In the genomic region with DNA sequence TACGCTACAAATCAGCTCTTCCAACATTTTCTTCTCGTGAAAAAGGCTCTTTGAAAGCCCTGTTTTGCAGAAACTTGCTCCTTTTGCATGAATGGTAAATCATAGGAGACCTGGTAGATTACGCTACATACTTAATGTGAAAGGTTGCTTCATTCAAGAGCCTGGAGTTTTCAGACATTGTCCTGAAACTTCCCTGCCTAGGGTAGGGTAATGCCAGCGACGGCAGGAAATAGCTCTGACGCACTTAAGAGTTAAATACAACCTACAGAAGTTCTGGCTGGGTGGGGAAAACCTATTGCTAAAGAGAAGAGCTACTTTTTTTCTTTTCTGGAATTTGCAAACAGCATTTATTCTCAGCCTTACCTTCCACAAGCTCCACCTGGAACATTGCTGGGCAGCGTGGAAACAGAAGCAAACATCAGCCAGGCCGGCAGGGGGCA, we compare ENCODE assay signal across 2 cellular contexts.
TF ChIP-seq lines count a peak whose summit lies in the region.

No MANE protein-coding gene starts in this region.

TF ChIP-seq in IMR-90, 13 proteins besides CTCF, POLR2A, EP300 and RAD21 (continued from another document):
- TF ChIP-seq MAFK (IDR thresholded peaks at IDR 0.05; ENCODE audit: low read depth, low read length) (no peak), CHD1 (IDR thresholded peaks at IDR 0.05; ENCODE audit: low read depth, low read length) (no peak)
TF ChIP-seq in IMR-90: peak in this region for 0.

TF ChIP-seq in K562, 482 proteins besides CTCF, POLR2A, EP300 and RAD21 (continued from another document):
- TF ChIP-seq, protein P1, sequence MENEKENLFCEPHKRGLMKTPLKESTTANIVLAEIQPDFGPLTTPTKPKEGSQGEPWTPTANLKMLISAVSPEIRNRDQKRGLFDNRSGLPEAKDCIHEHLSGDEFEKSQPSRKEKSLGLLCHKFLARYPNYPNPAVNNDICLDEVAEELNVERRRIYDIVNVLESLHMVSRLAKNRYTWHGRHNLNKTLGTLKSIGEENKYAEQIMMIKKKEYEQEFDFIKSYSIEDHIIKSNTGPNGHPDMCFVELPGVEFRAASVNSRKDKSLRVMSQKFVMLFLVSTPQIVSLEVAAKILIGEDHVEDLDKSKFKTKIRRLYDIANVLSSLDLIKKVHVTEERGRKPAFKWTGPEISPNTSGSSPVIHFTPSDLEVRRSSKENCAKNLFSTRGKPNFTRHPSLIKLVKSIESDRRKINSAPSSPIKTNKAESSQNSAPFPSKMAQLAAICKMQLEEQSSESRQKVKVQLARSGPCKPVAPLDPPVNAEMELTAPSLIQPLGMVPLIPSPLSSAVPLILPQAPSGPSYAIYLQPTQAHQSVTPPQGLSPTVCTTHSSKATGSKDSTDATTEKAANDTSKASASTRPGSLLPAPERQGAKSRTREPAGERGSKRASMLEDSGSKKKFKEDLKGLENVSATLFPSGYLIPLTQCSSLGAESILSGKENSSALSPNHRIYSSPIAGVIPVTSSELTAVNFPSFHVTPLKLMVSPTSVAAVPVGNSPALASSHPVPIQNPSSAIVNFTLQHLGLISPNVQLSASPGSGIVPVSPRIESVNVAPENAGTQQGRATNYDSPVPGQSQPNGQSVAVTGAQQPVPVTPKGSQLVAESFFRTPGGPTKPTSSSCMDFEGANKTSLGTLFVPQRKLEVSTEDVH (IDR thresholded peaks at IDR 0.05; ENCODE audit: low read depth, partially characterized antibody): no peak
- no peak for TF ChIP-seq ATF2 (CRISPR knock-in tag; IDR thresholded peaks at IDR 0.05)
- TF ChIP-seq, protein P2, sequence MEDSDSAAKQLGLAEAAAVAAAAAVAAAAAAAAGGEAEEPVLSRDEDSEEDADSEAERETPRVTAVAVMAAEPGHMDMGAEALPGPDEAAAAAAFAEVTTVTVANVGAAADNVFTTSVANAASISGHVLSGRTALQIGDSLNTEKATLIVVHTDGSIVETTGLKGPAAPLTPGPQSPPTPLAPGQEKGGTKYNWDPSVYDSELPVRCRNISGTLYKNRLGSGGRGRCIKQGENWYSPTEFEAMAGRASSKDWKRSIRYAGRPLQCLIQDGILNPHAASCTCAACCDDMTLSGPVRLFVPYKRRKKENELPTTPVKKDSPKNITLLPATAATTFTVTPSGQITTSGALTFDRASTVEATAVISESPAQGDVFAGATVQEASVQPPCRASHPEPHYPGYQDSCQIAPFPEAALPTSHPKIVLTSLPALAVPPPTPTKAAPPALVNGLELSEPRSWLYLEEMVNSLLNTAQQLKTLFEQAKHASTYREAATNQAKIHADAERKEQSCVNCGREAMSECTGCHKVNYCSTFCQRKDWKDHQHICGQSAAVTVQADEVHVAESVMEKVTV (CRISPR knock-in tag; IDR thresholded peaks at IDR 0.05): peak; percentile 85; the same call in 1 of the 2 replicates
- no peak for TF ChIP-seq POLR3A (IDR thresholded peaks at IDR 0.05; ENCODE audit: borderline replicate concordance, extremely low read depth, insufficient read depth, insufficient read length)
- TF ChIP-seq MYNN (IDR thresholded peaks at IDR 0.05): 0 out of 2 replicates have a peak, but pooled peaks have one; percentile 42
- TF ChIP-seq MYNN (CRISPR knock-in tag; IDR thresholded peaks at IDR 0.05): no peak
- TF ChIP-seq XRCC5 (IDR thresholded peaks at IDR 0.05; ENCODE audit: low read depth, low read length): 0 out of 2 replicates have a peak, but pooled peaks have one; percentile 90
- 0 out of 4 replicates have a peak, but pooled peaks of 1 of the 2 experiments have one; percentile 17 for TF ChIP-seq TEAD1 (CRISPR knock-in tag; IDR thresholded peaks at IDR 0.05)
- TF ChIP-seq PREB (CRISPR knock-in tag; IDR thresholded peaks at IDR 0.05): 0 out of 2 replicates have a peak, but pooled peaks have one; percentile 40
- TF ChIP-seq RNF2 (IDR thresholded peaks at IDR 0.05): peak; percentile 7; the same call in 1 of the 2 replicates
- 0 out of 2 replicates have a peak, but pooled peaks have one; percentile 12 for TF ChIP-seq MTA3 (IDR thresholded peaks at IDR 0.05; ENCODE audit: borderline replicate concordance)
- 0 out of 2 replicates have a peak, but pooled peaks have one; percentile 13 for TF ChIP-seq FOSL1 (tag; conservative IDR thresholded peaks at IDR 0.05)
- no peak for TF ChIP-seq PTRF (tag; IDR thresholded peaks at IDR 0.05)
- TF ChIP-seq CTCFL (IDR thresholded peaks at IDR 0.05; ENCODE audit: borderline replicate concordance, insufficient read depth, low read depth, low read length, poor library complexity, severe bottlenecking): peak; percentile 69
- TF ChIP-seq, protein P3, sequence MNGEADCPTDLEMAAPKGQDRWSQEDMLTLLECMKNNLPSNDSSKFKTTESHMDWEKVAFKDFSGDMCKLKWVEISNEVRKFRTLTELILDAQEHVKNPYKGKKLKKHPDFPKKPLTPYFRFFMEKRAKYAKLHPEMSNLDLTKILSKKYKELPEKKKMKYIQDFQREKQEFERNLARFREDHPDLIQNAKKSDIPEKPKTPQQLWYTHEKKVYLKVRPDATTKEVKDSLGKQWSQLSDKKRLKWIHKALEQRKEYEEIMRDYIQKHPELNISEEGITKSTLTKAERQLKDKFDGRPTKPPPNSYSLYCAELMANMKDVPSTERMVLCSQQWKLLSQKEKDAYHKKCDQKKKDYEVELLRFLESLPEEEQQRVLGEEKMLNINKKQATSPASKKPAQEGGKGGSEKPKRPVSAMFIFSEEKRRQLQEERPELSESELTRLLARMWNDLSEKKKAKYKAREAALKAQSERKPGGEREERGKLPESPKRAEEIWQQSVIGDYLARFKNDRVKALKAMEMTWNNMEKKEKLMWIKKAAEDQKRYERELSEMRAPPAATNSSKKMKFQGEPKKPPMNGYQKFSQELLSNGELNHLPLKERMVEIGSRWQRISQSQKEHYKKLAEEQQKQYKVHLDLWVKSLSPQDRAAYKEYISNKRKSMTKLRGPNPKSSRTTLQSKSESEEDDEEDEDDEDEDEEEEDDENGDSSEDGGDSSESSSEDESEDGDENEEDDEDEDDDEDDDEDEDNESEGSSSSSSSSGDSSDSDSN (IDR thresholded peaks at IDR 0.05; ENCODE audit: borderline replicate concordance in 1 of 2, low read depth in 2 of 2, low read length in 2 of 2): peak in 1 of 2 experiments; percentile 6; a peak in 1 of 4 replicates
- TF ChIP-seq NR2F6 (CRISPR knock-in tag; IDR thresholded peaks at IDR 0.05): no peak
- 0 out of 2 replicates have a peak, but pooled peaks have one; percentile 3 for TF ChIP-seq ZNF41 (CRISPR knock-in tag; conservative IDR thresholded peaks at IDR 0.05)
- TF ChIP-seq, protein P4, sequence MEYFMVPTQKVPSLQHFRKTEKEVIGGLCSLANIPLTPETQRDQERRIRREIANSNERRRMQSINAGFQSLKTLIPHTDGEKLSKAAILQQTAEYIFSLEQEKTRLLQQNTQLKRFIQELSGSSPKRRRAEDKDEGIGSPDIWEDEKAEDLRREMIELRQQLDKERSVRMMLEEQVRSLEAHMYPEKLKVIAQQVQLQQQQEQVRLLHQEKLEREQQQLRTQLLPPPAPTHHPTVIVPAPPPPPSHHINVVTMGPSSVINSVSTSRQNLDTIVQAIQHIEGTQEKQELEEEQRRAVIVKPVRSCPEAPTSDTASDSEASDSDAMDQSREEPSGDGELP (CRISPR knock-in tag; IDR thresholded peaks at IDR 0.05; ENCODE audit: borderline replicate concordance): 0 out of 2 replicates have a peak, but pooled peaks have one; percentile 38
- TF ChIP-seq NFXL1 (CRISPR knock-in tag; IDR thresholded peaks at IDR 0.05): no peak
- TF ChIP-seq CEBPB (tag; IDR thresholded peaks at IDR 0.05): 0 out of 2 replicates have a peak, but pooled peaks have one; percentile 12
- TF ChIP-seq RBM39 (optimal IDR thresholded peaks at IDR 0.05; ENCODE audit: low read depth, low read length): peak; percentile 78
- TF ChIP-seq SAFB (IDR thresholded peaks at IDR 0.05; ENCODE audit: borderline replicate concordance, low read depth, low read length): no peak
